Comparison of ENCODE assay signal across 20 cellular contexts in genomic region chr9:24582363-24583126, GRCh38. TPM values are rescaled to one million over a fixed set of nuclear protein-coding genes. Genes with fewer than 3 reads are reported as not detected.
DNase-seq lines count a peak whose midpoint lies in the region; ATAC-seq, FAIRE-seq and TF ChIP-seq lines count a peak whose summit lies in the region.
"Had no signal": no experiment of that assay in that cellular context is flagged by ENCODE, and none has a peak within 500 bp of the region (broad histone marks: within the 10 kb centered on the region; RNA-seq: fewer than 3 reads in every experiment).

No MANE protein-coding gene starts in this region.

- peaks cover 8% of the 10 kb centered on the region; the same call in 1 of the 2 replicates for H3K4me1 ChIP-seq in GM23338 (ENCODE audit: insufficient read depth)
- H3K4me1 ChIP-seq: BLaER1 treated with 17β-estradiol and CSF1 and Interleukin-3, amounts not matched to agents 10 nM and 100 nM; Peyer's patch had no signal

- no peaks in the 10 kb centered on the region for H3K27me3 Mint-ChIP-seq in GM23338 (ENCODE audit: insufficient read depth, low read depth, poor library complexity)

- H3K9me3 Mint-ChIP-seq in GM23338, result peaks cover 20% of the 10 kb centered on the region

- H3K4me3 ChIP-seq in GM23338 (no peak overlapping the region), bronchial epithelial cell (ENCODE audit: low read depth, low read length) (no peak overlapping the region), neural cell (ENCODE audit: low read length) (no peak overlapping the region)
- H3K4me3 ChIP-seq: BLaER1 treated with 17β-estradiol and CSF1 and Interleukin-3, amounts not matched to agents 10 nM and 100 nM; K562; Peyer's patch had no signal

- no peak overlapping the region for H3K4me2 ChIP-seq in GM23338
- no peak overlapping the region for H3K4me2 ChIP-seq in neural cell (ENCODE audit: low read length)
- H3K4me2 ChIP-seq: BLaER1 treated with 17β-estradiol and CSF1 and Interleukin-3, amounts not matched to agents 10 nM and 100 nM; SK-N-SH had no signal

- ATAC-seq in GM23338, result no peak
- ATAC-seq in HG03432 (IDR thresholded peaks at IDR 0.05; ENCODE audit: unreplicated experiment), result no peak
- ATAC-seq: CD8-positive, alpha-beta T cell; K562; Right ventricle myocardium inferior had no signal

- no peak overlapping the region for H3K9ac ChIP-seq in neural cell (ENCODE audit: low read length)
- H3K9ac ChIP-seq: BLaER1 treated with 17β-estradiol and CSF1 and Interleukin-3, amounts not matched to agents 10 nM and 100 nM; SK-N-SH had no signal

- no peaks in the 10 kb centered on the region for H4K20me1 ChIP-seq in GM23338 (replicated peaks; ENCODE audit: insufficient read depth)
- H4K20me1 ChIP-seq in neural cell (ENCODE audit: insufficient read depth), result no peaks in the 10 kb centered on the region
- H4K20me1 ChIP-seq: BLaER1 treated with 17β-estradiol and CSF1 and Interleukin-3, amounts not matched to agents 10 nM and 100 nM had no signal

- H3F3A ChIP-seq in GM23338 (replicated peaks; ENCODE audit: low read depth) (no peaks in the 10 kb centered on the region), neural cell (ENCODE audit: insufficient read depth, low read length, poor library complexity, severe bottlenecking) (no peaks in the 10 kb centered on the region)

- H3K79me2 ChIP-seq in GM23338 (replicated peaks; ENCODE audit: insufficient read depth), result no peaks in the 10 kb centered on the region
- no peaks in the 10 kb centered on the region for H3K79me2 ChIP-seq in neural cell (replicated peaks; ENCODE audit: insufficient read depth, low read length)

- H3K27ac Mint-ChIP-seq in GM23338, result no peak overlapping the region
- H3K27ac Mint-ChIP-seq: CD8-positive, alpha-beta T cell had no signal

- H3K9me2 ChIP-seq in GM23338 (ENCODE audit: insufficient read depth), result no peaks in the 10 kb centered on the region
- H3K9me2 ChIP-seq in neural cell (ENCODE audit: insufficient read depth, low read length), result no peaks in the 10 kb centered on the region
- H3K9me2 ChIP-seq: SK-N-SH had no signal

- TF ChIP-seq RAD21 in neural cell (conservative IDR thresholded peaks at IDR 0.05), result no peak

- FAIRE-seq in bronchial epithelial cell (lab: Jason Lieb, UNC), result no peak
- FAIRE-seq: GM12892, K562 had no signal

- DNase-seq in GM23338 (ENCODE audit: low spot score), result no peak
- peak; percentile 89 for DNase-seq in NCI-H748 (lab: John Stamatoyannopoulos, UW; ENCODE audit: unreplicated experiment)
- DNase-seq in bronchial epithelial cell (ENCODE audit: low read depth), result peak; percentile 32
- no peak for DNase-seq in kidney tubule cell (ENCODE audit: low spot score)
- no peak for DNase-seq in activated T-cell treated with anti-CD3 and anti-CD28 coated beads for 4 hours
- DNase-seq: CD8-positive, alpha-beta T cell; DMS79; HCEC 1CT; NCI-H1092 treated with DMSO at 0.1 percent for 48 hours; NCI-H2227 treated with DMSO at 0.1 percent for 48 hours; NCI-H524 treated with DMSO at 0.1 percent for 48 hours; NK-92 treated with Interleukin-12 subunit alpha and Interleukin-12 subunit beta, amount 100 ng/mL, for 24 hours; Peyer's patch; SK-N-SH had no signal

- H3K27me3 ChIP-seq in GM23338 (ENCODE audit: insufficient read depth), result no peaks in the 10 kb centered on the region
- no peaks in the 10 kb centered on the region for H3K27me3 ChIP-seq in bronchial epithelial cell (ENCODE audit: control insufficient read depth, insufficient read depth, low read length)
- H3K27me3 ChIP-seq in neural cell (ENCODE audit: insufficient read depth, low read depth, low read length), result no peaks in the 10 kb centered on the region
- H3K27me3 ChIP-seq: BLaER1 treated with 17β-estradiol and CSF1 and Interleukin-3, amounts not matched to agents 10 nM and 100 nM; Peyer's patch had no signal

- H3K9me3 ChIP-seq in neural cell (ENCODE audit: low read length), result no peaks in the 10 kb centered on the region
- H3K9me3 ChIP-seq: Peyer's patch, SK-N-SH had no signal

- no peak overlapping the region for H3K4me3 Mint-ChIP-seq in GM23338
- H3K4me3 Mint-ChIP-seq: CD8-positive, alpha-beta T cell had no signal

- no peak overlapping the region for H3K27ac ChIP-seq in GM23338 (ENCODE audit: low read depth)
- H3K27ac ChIP-seq in neural cell (ENCODE audit: low read length), result no peak overlapping the region
- H3K27ac ChIP-seq: BLaER1 treated with 17β-estradiol and CSF1 and Interleukin-3, amounts not matched to agents 10 nM and 100 nM; Peyer's patch had no signal

- peaks cover 12% of the 10 kb centered on the region for H3K4me1 Mint-ChIP-seq in GM23338

- peak; percentile 81 for TF ChIP-seq EP300 in neural cell (conservative IDR thresholded peaks at IDR 0.05; ENCODE audit: poor library complexity, severe bottlenecking)

- H3K36me3 Mint-ChIP-seq in GM23338 (ENCODE audit: low read depth), result peaks cover 26% of the 10 kb centered on the region; the same call in 2 of the 3 replicates
- H3K36me3 Mint-ChIP-seq: CD8-positive, alpha-beta T cell had no signal

- no peaks in the 10 kb centered on the region for H3K36me3 ChIP-seq in GM23338 (ENCODE audit: insufficient read depth)
- no peaks in the 10 kb centered on the region for H3K36me3 ChIP-seq in bronchial epithelial cell (ENCODE audit: control insufficient read depth, insufficient read depth, low read length)
- H3K36me3 ChIP-seq in neural cell (ENCODE audit: insufficient read depth, low read length), result no peaks in the 10 kb centered on the region
- H3K36me3 ChIP-seq: BLaER1 treated with 17β-estradiol and CSF1 and Interleukin-3, amounts not matched to agents 10 nM and 100 nM; Peyer's patch had no signal

- no peak for TF ChIP-seq CTCF in GM23338 (conservative IDR thresholded peaks at IDR 0.05; ENCODE audit: low read depth in 2 of 2)
- TF ChIP-seq CTCF in bronchial epithelial cell (IDR thresholded peaks at IDR 0.05; ENCODE audit: insufficient read depth, low read length, severe bottlenecking), result no peak
- no peak for TF ChIP-seq CTCF in neural cell (IDR thresholded peaks at IDR 0.05; ENCODE audit: poor library complexity, severe bottlenecking)

- peak overlapping the region; percentile 75; the same call in 1 of the 2 replicates for H2AFZ ChIP-seq in GM23338
- no peak overlapping the region for H2AFZ ChIP-seq in neural cell (ENCODE audit: low read depth, low read length)

TF ChIP-seq in GM23338, 12 proteins besides CTCF, POLR2A, EP300 and RAD21 (continues in another document):
- TF ChIP-seq ZNF114 (CRISPR knock-in tag; IDR thresholded peaks at IDR 0.05), result no peak

TF ChIP-seq in neural cell, 6 proteins besides CTCF, POLR2A, EP300 and RAD21:
- TF ChIP-seq TAF1 (IDR thresholded peaks at IDR 0.05; ENCODE audit: low read depth) (no peak), POLR2AphosphoS5 (IDR thresholded peaks at IDR 0.05) (peak; percentile 63)

RNA-seq across cellular contexts. Expression of gene IZUMO3, which starts 36.8 kb away (rescaled TPM):
- total RNA-seq in GM23338 (2014; rRNA removed; shearing (Covaris generic)), result not detected in 2 replicates
- polyA plus RNA-seq in GM23338 (2016; fragmentation: Nextera tagmentation; extraction: Ambion mirVana) (not detected in 2 replicates), neural cell (not detected in 2 replicates)
- not detected in 2 replicates for total RNA-seq in bronchial epithelial cell
- polyA minus RNA-seq in neural cell, result not detected in 2 replicates
- total RNA-seq: CD8-positive, alpha-beta T cell; K562; Peyer's patch; Right ventricle myocardium inferior had no signal
- polyA plus RNA-seq: K562, SK-N-SH had no signal

Comparison
In these comparisons a context has a peak if more than half of its experiments do, and no peak if none do; other contexts are left out.
1. DNase-seq: peak in NCI-H748 (single experiment) and bronchial epithelial cell (single experiment); none in GM23338 (single experiment), kidney tubule cell (single experiment) and activated T-cell treated with anti-CD3 and anti-CD28 coated beads for 4 hours (single experiment).